23 cellular contexts compared by ENCODE assay signal in the genomic region with DNA sequence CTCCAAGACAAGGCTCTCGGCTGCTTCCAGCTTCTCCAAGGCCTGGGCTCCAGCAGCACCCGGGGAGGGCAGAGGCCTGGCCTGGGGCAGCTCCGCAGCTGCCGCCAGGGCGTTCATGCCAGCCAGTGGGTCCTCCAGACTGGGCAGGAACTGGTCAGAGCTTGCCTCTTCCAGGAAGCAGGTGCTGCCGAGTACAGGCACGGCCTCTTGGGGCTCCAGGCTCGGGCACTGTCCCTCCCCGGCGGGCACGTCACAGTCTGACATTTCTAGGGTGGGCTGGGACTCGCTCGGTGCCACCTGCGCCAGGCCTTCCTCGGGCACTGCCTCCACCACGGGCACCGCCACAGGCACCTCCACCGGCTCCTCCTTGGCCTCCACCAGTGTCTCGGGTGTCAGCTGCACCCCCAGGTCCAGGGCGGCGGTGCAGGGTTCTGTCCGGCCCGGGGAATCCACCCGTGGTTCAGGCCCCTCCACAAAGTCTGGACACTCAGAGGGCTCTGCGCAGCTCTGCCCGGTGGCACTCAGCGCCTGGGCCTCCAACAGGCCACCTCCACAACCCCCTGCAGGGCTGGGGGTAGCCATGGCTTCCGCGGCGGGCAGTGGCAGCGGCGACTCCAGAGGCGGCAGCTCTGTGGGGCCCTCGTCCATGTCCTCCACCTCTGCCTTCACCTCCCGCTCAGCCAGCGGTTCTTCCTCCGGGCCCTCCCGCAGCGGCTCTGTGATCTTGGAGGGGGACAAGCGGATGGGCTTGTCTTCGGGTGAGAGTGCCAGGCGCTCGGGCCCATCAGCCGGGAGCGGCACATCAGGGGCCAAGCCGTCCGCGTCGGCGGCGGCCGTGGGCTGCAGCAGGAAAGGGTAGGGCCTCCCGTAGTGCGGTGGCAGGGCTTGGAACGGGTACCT. TPM values are rescaled to one million over a fixed set of nuclear protein-coding genes. Genes with fewer than 3 reads are reported as not detected.
DNase-seq lines count a peak whose midpoint lies in the region; ATAC-seq, FAIRE-seq and TF ChIP-seq lines count a peak whose summit lies in the region.
"Had no signal": no experiment of that assay in that cellular context is flagged by ENCODE, and none has a peak within 500 bp of the region (broad histone marks: within the 10 kb centered on the region; RNA-seq: fewer than 3 reads in every experiment).

No MANE protein-coding gene starts in this region.

- no peak overlapping the region for H2AFZ ChIP-seq in mammary epithelial cell (ENCODE audit: low read depth, low read length)
- H2AFZ ChIP-seq in HepG2 (ENCODE audit: low read length) = no peak overlapping the region
- H2AFZ ChIP-seq: GM23338 had no signal

- TF ChIP-seq CTCF in MCF 10A (IDR thresholded peaks at IDR 0.05; ENCODE audit: unreplicated experiment) = no peak
- no peak for TF ChIP-seq CTCF in breast epithelium (IDR thresholded peaks at IDR 0.05)
- TF ChIP-seq CTCF in mammary epithelial cell (conservative IDR thresholded peaks at IDR 0.05 in 1 of 2, IDR thresholded peaks at IDR 0.05 in 1 of 2; ENCODE audit: extremely low read depth in 1 of 2, insufficient read depth in 1 of 2, low read depth in 1 of 2, low read length in 2 of 2) = no peak
- TF ChIP-seq CTCF in HepG2 (CRISPR knock-in tag; IDR thresholded peaks at IDR 0.05) = no peak

- ATAC-seq in HepG2 (no peak; the same call in 2 of the 3 replicates), HG03469 (IDR thresholded peaks at IDR 0.05; ENCODE audit: unreplicated experiment) (no peak)
- ATAC-seq: GM23338, SK-N-SH treated with all-trans-retinoic acid at 6 μM for 48 hours had no signal

- 85% methylated on average over 14 of the region's 55 CpGs for WGBS in mammary epithelial cell (ENCODE audit: low coverage, missing lambda C conversion rate)
- WGBS in HepG2 (ENCODE audit: low lambda C conversion rate) = 95% methylated on average over 7 of the region's 55 CpGs

- peaks cover 5% of the 10 kb centered on the region for H3K4me1 Mint-ChIP-seq in MCF 10A (ENCODE audit: insufficient read depth, unreplicated experiment)

- H3K4me1 ChIP-seq in breast epithelium = no peaks in the 10 kb centered on the region
- H3K4me1 ChIP-seq in mammary epithelial cell (ENCODE audit: insufficient read depth, low read length) = no peaks in the 10 kb centered on the region
- H3K4me1 ChIP-seq in HepG2 (ENCODE audit: insufficient read depth, low read length) = no peaks in the 10 kb centered on the region

- in situ Hi-C loops in mammary epithelial cell (cut with MboI; ENCODE audit: low sequenced_read_pairs in 2 of 2) (loop anchor here in 1 of 2 donors (25.0 kb wide), 1 partner anchor 317 kb away; no protein-coding TSS in a partner anchor), HepG2 (cut with HindIII; ENCODE audit: extremely low pct_ligation_motif_present, low pct_unique_long_range_greater_than_20kb) (no loop called here)

- H3K36me3 Mint-ChIP-seq in MCF 10A (ENCODE audit: insufficient read depth, unreplicated experiment) = peaks cover 89% of the 10 kb centered on the region

- H4K20me1 ChIP-seq in mammary epithelial cell (ENCODE audit: insufficient read depth, low read length) (peaks cover 7% of the 10 kb centered on the region), HepG2 (ENCODE audit: insufficient read depth, low read length) (peaks cover 29% of the 10 kb centered on the region)

- no peak overlapping the region for H3K4me3 ChIP-seq in breast epithelium
- no peak overlapping the region for H3K4me3 ChIP-seq in mammary epithelial cell (replicated peaks in 1 of 3; ENCODE audit: insufficient read depth in 1 of 3, low read depth in 2 of 3, low read length in 3 of 3)
- no peak overlapping the region for H3K4me3 ChIP-seq in HepG2 (replicated peaks in 1 of 3; ENCODE audit: insufficient read depth in 1 of 3, low read depth in 2 of 3, low read length in 3 of 3)
- H3K4me3 ChIP-seq: GM23338 had no signal

- no peak for DNase-seq in MCF 10A (ENCODE audit: unreplicated experiment)
- DNase-seq in breast epithelium (ENCODE audit: low spot score in 2 of 2) = no peak
- DNase-seq in mammary epithelial cell = no peak
- DNase-seq in HepG2 (ENCODE audit: low spot score) = no peak
- no peak for DNase-seq in urothelium cell line (ENCODE audit: low spot score)
- DNase-seq in KG1 (lab: John Stamatoyannopoulos, UW) = no peak
- no peak for DNase-seq in COLO829 (ENCODE audit: low spot score)
- DNase-seq: COR-L47, Karpas-422, MM.1S, NCI-H1092, NCI-H1436 treated with DMSO at 0.1 percent for 48 hours, NCI-H2029 treated with DMSO at 0.1 percent for 48 hours, NCI-H2171 treated with DMSO at 0.1 percent for 48 hours, NCI-H446, NCI-H526 treated with DMSO at 0.1 percent for 48 hours, SIG-M5 had no signal

- no peaks in the 10 kb centered on the region for H3K36me3 ChIP-seq in breast epithelium
- H3K36me3 ChIP-seq in mammary epithelial cell (ENCODE audit: insufficient read depth, low read length) = peaks cover 23% of the 10 kb centered on the region
- H3K36me3 ChIP-seq in HepG2 (replicated peaks in 1 of 2; ENCODE audit: control insufficient read depth in 1 of 2, insufficient read depth in 2 of 2, low read length in 2 of 2) = peaks cover 46 to 54% of the 10 kb centered on the region in 2 experiments

- CTCF ChIA-PET in MCF 10A (lab: Yijun Ruan, JAX) (interaction anchor here (0.6 kb wide), 1 partner anchor 18 kb away, joined by 3 read pairs; no protein-coding TSS in a partner anchor), mammary epithelial cell (lab: Charles Lee; ENCODE audit: low non-redundant PET) (no interaction called here), HepG2 (lab: Yijun Ruan, JAX; ENCODE audit: low intra/inter-chr PET ratio, low total read pairs) (no interaction called here)

- dilution Hi-C loops in mammary epithelial cell (cut with HindIII; ENCODE audit: low sequenced_read_pairs) = no loop called here

- no peak overlapping the region for H3K27ac Mint-ChIP-seq in MCF 10A (ENCODE audit: low read depth, unreplicated experiment)
- H3K27ac Mint-ChIP-seq: B cell, GM23338 had no signal

- POLR2A ChIA-PET in MCF 10A (lab: Yijun Ruan, JAX) = interaction anchor here (0.7 to 0.8 kb wide), 2 partner anchors 26 to 90 kb away, joined by 3 to 4 read pairs; no protein-coding TSS in a partner anchor
- POLR2A ChIA-PET in HepG2 (lab: Yijun Ruan, JAX) = interaction anchor here (1.0 kb wide), 1 partner anchor 55 kb away, joined by 3 read pairs; no protein-coding TSS in a partner anchor

- no peak overlapping the region for H3K4me3 Mint-ChIP-seq in MCF 10A (ENCODE audit: unreplicated experiment)
- H3K4me3 Mint-ChIP-seq: B cell, GM23338 had no signal

- H3K4me2 ChIP-seq in mammary epithelial cell (ENCODE audit: insufficient read depth, low read depth, low read length) (no peak overlapping the region), HepG2 (ENCODE audit: low read depth, low read length) (no peak overlapping the region)
- H3K4me2 ChIP-seq: GM23338 had no signal

- H3K27me3 Mint-ChIP-seq in MCF 10A (ENCODE audit: insufficient read depth, unreplicated experiment) = no peaks in the 10 kb centered on the region
- H3K27me3 Mint-ChIP-seq: B cell had no signal

- TF ChIP-seq POLR2A in breast epithelium (IDR thresholded peaks at IDR 0.05) (no peak), HepG2 (IDR thresholded peaks at IDR 0.05; ENCODE audit: insufficient read depth in 1 of 2, low read depth in 2 of 2, low read length in 2 of 2) (0 out of 4 replicates have a peak, but pooled peaks of 1 of the 2 experiments have one; percentile 22)

- no peak for TF ChIP-seq RAD21 in HepG2 (CRISPR knock-in tag; IDR thresholded peaks at IDR 0.05)

- no peak for TF ChIP-seq EP300 in HepG2 (IDR thresholded peaks at IDR 0.05; ENCODE audit: low read depth in 2 of 2, low read length in 2 of 2)
- TF ChIP-seq EP300 in HepG2 (CRISPR knock-in tag; IDR thresholded peaks at IDR 0.05; ENCODE audit: borderline replicate concordance) = no peak

- FAIRE-seq in HepG2 (lab: Jason Lieb, UNC) = no peak
- FAIRE-seq in urothelium cell line (lab: Jason Lieb, UNC) = peak; percentile 59
- FAIRE-seq: GM12891 had no signal

- no peaks in the 10 kb centered on the region for H3K27me3 ChIP-seq in breast epithelium
- no peaks in the 10 kb centered on the region for H3K27me3 ChIP-seq in mammary epithelial cell (ENCODE audit: insufficient read depth, low read length)
- no peaks in the 10 kb centered on the region for H3K27me3 ChIP-seq in HepG2 (ENCODE audit: control insufficient read depth in 1 of 2, insufficient read depth in 2 of 2, low read length in 2 of 2)

- H3K9me3 Mint-ChIP-seq in MCF 10A (ENCODE audit: unreplicated experiment) = no peaks in the 10 kb centered on the region
- H3K9me3 Mint-ChIP-seq: GM23338 had no signal

- no peak overlapping the region for H3K9ac ChIP-seq in mammary epithelial cell (ENCODE audit: insufficient read depth, low read length)
- H3K9ac ChIP-seq in HepG2 (ENCODE audit: insufficient read depth, low read depth, low read length) = no peak overlapping the region

- intact Hi-C loops in MCF 10A (cut with micrococcal nuclease) = no loop called here
- intact Hi-C loops in breast epithelium (cut with DNase I; ENCODE audit: low total_unique reads) = no loop called here
- intact Hi-C loops in mammary epithelial cell (cut with micrococcal nuclease) = no loop called here
- intact Hi-C loops in HepG2 (cut with micrococcal nuclease; ENCODE audit: unreplicated experiment) = no loop called here

- H3K27ac ChIP-seq in breast epithelium = no peak overlapping the region
- H3K27ac ChIP-seq in mammary epithelial cell (ENCODE audit: insufficient read depth, low read depth, low read length) = no peak overlapping the region
- no peak overlapping the region for H3K27ac ChIP-seq in HepG2 (ENCODE audit: extremely low read length, insufficient read depth, low read length)
- H3K27ac ChIP-seq: 22Rv1 had no signal

- H3K9me3 ChIP-seq in breast epithelium = no peaks in the 10 kb centered on the region
- no peaks in the 10 kb centered on the region for H3K9me3 ChIP-seq in mammary epithelial cell (replicated peaks; ENCODE audit: insufficient read depth, low read length)
- no peaks in the 10 kb centered on the region for H3K9me3 ChIP-seq in HepG2 (ENCODE audit: low read length)

- H3K79me2 ChIP-seq in mammary epithelial cell (ENCODE audit: insufficient read depth, low read length) (peaks cover 86% of the 10 kb centered on the region), HepG2 (ENCODE audit: insufficient read depth, low read length) (peaks cover 13% of the 10 kb centered on the region)

- BruUV-seq in MCF 10A (replicated peaks; lab: Mats Ljungman, UMichigan) = TSS peak; percentile 49
- BruUV-seq in mammary epithelial cell (replicated peaks; lab: Mats Ljungman, UMichigan) = TSS peak; percentile 77
- BruUV-seq in HepG2 (replicated peaks; lab: Mats Ljungman, UMichigan) = TSS peak; percentile 62

RNA-seq across cellular contexts. Expression of a gene that starts 52.9 kb away (rescaled TPM):
- total RNA-seq in MCF 10A (2022) = 120 and 132 TPM in 2 replicates
- 10 to 100 TPM; 32.2 to 72.4 (median 36.9) TPM for total RNA-seq in breast epithelium
- 100 to 1,000 TPM in 1 of 2 donors, 10 to 100 TPM in 1; 62.2 to 121 TPM for total RNA-seq in mammary epithelial cell
- 22.3 TPM for polyA plus RNA-seq in mammary epithelial cell
- polyA minus RNA-seq in mammary epithelial cell = 123 TPM
- total RNA-seq in HepG2 (2016; rRNA removed; fragmentation: Illumina TruSeq; extraction: Trizol) = 12.8 and 17.4 TPM in 2 replicates
- total RNA-seq in HepG2 (2016; cell fraction: cytosol; rRNA removed; fragmentation: Illumina TruSeq; extraction: Trizol; ENCODE audit: low read depth) = 4.9 and 7.1 TPM in 2 replicates
- total RNA-seq in HepG2 (2016; cell fraction: insoluble cytoplasmic fraction; rRNA removed; fragmentation: Illumina TruSeq; extraction: Trizol) = 12.8 and 21.5 TPM in 2 replicates
- 4.9 and 5.6 TPM in 2 replicates for total RNA-seq in HepG2 (2016; cell fraction: membrane; rRNA removed; fragmentation: Illumina TruSeq; extraction: Trizol)
- total RNA-seq in HepG2 (2016; cell fraction: nucleus; rRNA removed; fragmentation: Illumina TruSeq; extraction: Trizol) = 28.3 and 34.0 TPM in 2 replicates
- polyA plus RNA-seq in HepG2 (2011; rRNA removed) = 10.9 and 11.7 TPM in 2 replicates
- 8.6 and 11.8 TPM in 2 replicates for polyA plus RNA-seq in HepG2 (2011; cell fraction: cytosol; rRNA removed)
- 65.7 and 102 TPM in 2 replicates for polyA plus RNA-seq in HepG2 (2011; cell fraction: nucleus; rRNA removed)
- 40.6 and 53.7 TPM in 2 replicates for polyA plus RNA-seq in HepG2 (2012)
- 0.71 and 1.3 TPM in 2 replicates for polyA plus RNA-seq in HepG2 (2016; cell fraction: cytosol; fragmentation: Illumina TruSeq; extraction: Trizol; ENCODE audit: low read depth)
- polyA plus RNA-seq in HepG2 (2016; cell fraction: insoluble cytoplasmic fraction; fragmentation: Illumina TruSeq; extraction: Trizol; ENCODE audit: low read depth) = 16.6 and 19.8 TPM in 2 replicates
- polyA plus RNA-seq in HepG2 (2016; cell fraction: membrane; fragmentation: Illumina TruSeq; extraction: Trizol; ENCODE audit: low read depth) = 0.82 and 1.2 TPM in 2 replicates
- polyA plus RNA-seq in HepG2 (2016; cell fraction: nucleus; fragmentation: Illumina TruSeq; extraction: Trizol; ENCODE audit: insufficient read depth, low read depth) = 58.8 and 59.2 TPM in 2 replicates
- 11.2 and 51.4 TPM in 2 replicates for polyA minus RNA-seq in HepG2 (2011; rRNA and poly(A)+ RNA removed; ENCODE audit: low replicate concordance)
- 44.7 and 49.3 TPM in 2 replicates for polyA minus RNA-seq in HepG2 (2011; cell fraction: cytosol; rRNA and poly(A)+ RNA removed)
- polyA minus RNA-seq in HepG2 (2011; cell fraction: nucleus; rRNA and poly(A)+ RNA removed) = 49.2 and 54.8 TPM in 2 replicates
